19 cellular contexts compared by ENCODE assay signal in genomic region chr7:139032473-139032872, GRCh38. TPM values are rescaled to one million over a fixed set of nuclear protein-coding genes. Genes with fewer than 3 reads are reported as not detected.
A peak's percentile ranks its signal among the peaks of the same experiment; 100 is the strongest.
DNase-seq lines count a peak whose midpoint lies in the region; ATAC-seq and TF ChIP-seq lines count a peak whose summit lies in the region.
"Had no signal": no experiment of that assay in that cellular context is flagged by ENCODE, and none has a peak within 500 bp of the region (broad histone marks: within the 10 kb centered on the region; RNA-seq: fewer than 3 reads in every experiment).

No MANE protein-coding gene starts in this region.

- H3K4me1 ChIP-seq in DND-41 (ENCODE audit: insufficient read depth, low read length) (peaks cover 39% of the 10 kb centered on the region), Loucy (ENCODE audit: insufficient read depth, low read length, poor library complexity, severe bottlenecking) (peaks cover 27% of the 10 kb centered on the region), thyroid gland (peaks cover 25 to 27% of the 10 kb centered on the region in 2 donors), heart right ventricle (peaks cover 0 to 28% (median 21%) of the 10 kb centered on the region in 9 donors)

- H3K9ac ChIP-seq in DND-41 (ENCODE audit: low read depth, low read length) (no peak overlapping the region), Loucy (ENCODE audit: low read depth, low read length, poor library complexity, severe bottlenecking) (no peak overlapping the region)
- H3K9ac ChIP-seq: BLaER1 had no signal

- WGBS in thyroid gland, 2 donors: 96 to 97% methylated on average over 4 of the region's 4 CpGs
- WGBS in heart right ventricle, 2 donors: 87 to 99% methylated on average over 4 of the region's 4 CpGs

- H3K4me3 ChIP-seq in DND-41 (ENCODE audit: low read depth in 1 of 2, low read length in 2 of 2) (no peak overlapping the region), Loucy (ENCODE audit: low read length, poor library complexity, severe bottlenecking) (peak overlapping the region; percentile 85), thyroid gland (replicated peaks in 1 of 3) (no peak overlapping the region), heart right ventricle (no peak overlapping the region)
- H3K4me3 ChIP-seq: BLaER1 had no signal

- H3K4me2 ChIP-seq in DND-41 (ENCODE audit: insufficient read depth, low read length): peak overlapping the region; percentile 13; the same call in 1 of the 2 replicates
- H3K4me2 ChIP-seq in Loucy (ENCODE audit: low read depth, low read length, poor library complexity, severe bottlenecking): peak overlapping the region; percentile 89

- no peaks in the 10 kb centered on the region for H3K9me2 ChIP-seq in Loucy (replicated peaks; ENCODE audit: low read depth, low read length)

- no peaks in the 10 kb centered on the region for H3K27me3 ChIP-seq in DND-41 (ENCODE audit: insufficient read depth, low read length, poor library complexity)
- H3K27me3 ChIP-seq in Loucy (ENCODE audit: insufficient read depth, low read length, poor library complexity, severe bottlenecking): no peaks in the 10 kb centered on the region
- H3K27me3 ChIP-seq in thyroid gland: no peaks in the 10 kb centered on the region
- H3K27me3 ChIP-seq in heart right ventricle: peaks cover 0 to 3% (median 0%) of the 10 kb centered on the region in 7 donors
- H3K27me3 ChIP-seq: BE2C, BLaER1 had no signal

- peaks cover 60% of the 10 kb centered on the region for H3K79me2 ChIP-seq in DND-41 (ENCODE audit: insufficient read depth, low read length)
- H3K79me2 ChIP-seq in Loucy (ENCODE audit: insufficient read depth, low read length): peaks cover 52% of the 10 kb centered on the region

- H3K9me3 ChIP-seq in DND-41 (ENCODE audit: insufficient read depth, low read length, severe bottlenecking) (no peaks in the 10 kb centered on the region), Loucy (ENCODE audit: insufficient read depth, low read depth, low read length) (no peaks in the 10 kb centered on the region), thyroid gland (no peaks in the 10 kb centered on the region), heart right ventricle (no peaks in the 10 kb centered on the region)
- H3K9me3 ChIP-seq: BE2C, BLaER1 had no signal

- no peak overlapping the region for H2AFZ ChIP-seq in DND-41 (ENCODE audit: low read depth, low read length)
- H2AFZ ChIP-seq in Loucy (ENCODE audit: low read length): no peak overlapping the region

- no peak for TF ChIP-seq POLR2A in thyroid gland (IDR thresholded peaks at IDR 0.05)

- H4K20me1 ChIP-seq in DND-41 (ENCODE audit: insufficient read depth, low read length) (peaks cover 3% of the 10 kb centered on the region; the same call in 1 of the 2 replicates), Loucy (ENCODE audit: insufficient read depth, low read length, poor library complexity, severe bottlenecking) (peaks cover 12% of the 10 kb centered on the region)

- TF ChIP-seq CTCF in DND-41 (IDR thresholded peaks at IDR 0.05; ENCODE audit: borderline replicate concordance, extremely low read depth, low read length, poor library complexity, severe bottlenecking) (no peak), Loucy (conservative IDR thresholded peaks at IDR 0.05; ENCODE audit: low read length) (no peak), thyroid gland (IDR thresholded peaks at IDR 0.05) (no peak), heart right ventricle (IDR thresholded peaks at IDR 0.05) (no peak)

- DNase-seq in DND-41 (no peak), thyroid gland (no peak), heart right ventricle (no peak), NCI-H1048 (lab: John Stamatoyannopoulos, UW) (no peak)
- DNase-seq: 8988T; ACHN; BE2C; C1 segment of cervical spinal cord; CD4-positive, alpha-beta memory T cell; CD4-positive, CD25-positive, alpha-beta regulatory T cell; CD8-positive, alpha-beta memory T cell; COR-L47; DMS 273 treated with DMSO at 0.1 percent for 48 hours; DMS153; DMS53; DMS79; GF-D8 had no signal

- H3K27ac ChIP-seq in DND-41 (ENCODE audit: low read length) (no peak overlapping the region), thyroid gland (peak overlapping the region; percentile 80 to 93 (median 80)), heart right ventricle (no peak overlapping the region)
- H3K27ac ChIP-seq: BLaER1 had no signal

- H3F3A ChIP-seq in Loucy (ENCODE audit: low read depth): no peaks in the 10 kb centered on the region

- ATAC-seq in DND-41 (ENCODE audit: insufficient read depth, low read depth) (no peak), heart right ventricle (no peak)

- H3K36me3 ChIP-seq in DND-41 (ENCODE audit: insufficient read depth, low read length) (peaks cover 72% of the 10 kb centered on the region), Loucy (ENCODE audit: insufficient read depth, low read length) (peaks cover 11% of the 10 kb centered on the region; the same call in 1 of the 2 replicates), thyroid gland (peaks cover 10 to 13% of the 10 kb centered on the region in 2 donors), heart right ventricle (peaks cover 0 to 70% (median 8%) of the 10 kb centered on the region in 9 donors)

- intact Hi-C loops in thyroid gland (cut with DNase I): no loop called here
- intact Hi-C loops in heart right ventricle (cut with DNase I): loop anchor here in 1 of 10 donors (5.0 kb wide), 1 partner anchor 40 kb away; no protein-coding TSS in a partner anchor

RNA-seq across cellular contexts. Expression of gene ZC3HAV1L, which starts 3.4 kb away (rescaled TPM):
- total RNA-seq in thyroid gland: 10 to 100 TPM; 31.7 to 73.7 (median 45.5) TPM
- total RNA-seq in heart right ventricle: 1 to 10 TPM; 1.8 to 5.8 (median 2.5) TPM
- polyA plus RNA-seq in heart right ventricle: under 1 TPM; 0.39 to 0.95 TPM

RNA-seq across cellular contexts. Expression of gene KIAA1549, which starts 51.3 kb away (rescaled TPM):
- total RNA-seq in thyroid gland: 1 to 10 TPM; 1.2 to 3.9 (median 2.6) TPM
- total RNA-seq in heart right ventricle: 1 to 10 TPM; 1.1 to 2.1 (median 1.6) TPM
- polyA plus RNA-seq in heart right ventricle: 1 to 10 TPM in 1 of 2 donors, under 1 TPM in 1; 0.49 to 1.2 TPM
- polyA plus RNA-seq: CD4-positive, CD25-positive, alpha-beta regulatory T cell; CD8-positive, alpha-beta memory T cell had no signal

Comparison
In these comparisons a context has a peak if more than half of its experiments do, and no peak if none do; other contexts are left out.
1. H3K27ac ChIP-seq: peak in thyroid gland (3 of 3); none in DND-41 (single experiment) and heart right ventricle (0 of 10).
2. RNA of gene ZC3HAV1L, which starts 3.4 kb away (total RNA-seq): 31.7 to 73.7 TPM in thyroid gland; 1.8 to 5.8 TPM in heart right ventricle; every median in the first group is over 4 times any median in the second.